Comparison of ENCODE assay signal across 18 cellular contexts in the genomic region with DNA sequence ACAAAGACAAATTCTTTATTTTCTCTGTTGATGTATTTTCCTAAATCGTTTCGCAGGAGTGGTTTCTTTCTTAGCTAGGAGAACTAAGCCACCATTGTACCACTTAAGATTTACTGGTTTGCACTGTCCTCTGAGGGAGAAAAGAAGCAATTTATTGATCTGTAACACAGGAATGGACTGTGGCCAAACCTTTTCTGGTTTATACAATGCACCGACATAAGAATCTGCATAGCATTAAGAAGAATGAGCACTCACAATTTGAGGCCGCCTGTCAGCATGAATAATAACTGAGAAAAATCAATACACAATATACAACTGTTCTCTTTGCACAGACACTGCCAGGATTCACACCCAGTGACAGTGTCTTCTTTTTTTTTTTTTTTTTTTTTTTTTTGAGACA.
DNase-seq lines count a peak whose midpoint lies in the region; ATAC-seq and TF ChIP-seq lines count a peak whose summit lies in the region.
"Had no signal": no experiment of that assay in that cellular context is flagged by ENCODE, and none has a peak within 500 bp of the region (broad histone marks: within the 10 kb centered on the region; RNA-seq: fewer than 3 reads in every experiment).

No MANE protein-coding gene starts in this region.

- WGBS in mammary epithelial cell (ENCODE audit: low coverage, missing lambda C conversion rate): 74% methylated on average over 4 of the region's 4 CpGs

- H3K79me2 ChIP-seq in mammary epithelial cell (ENCODE audit: insufficient read depth, low read length) (peaks cover 13% of the 10 kb centered on the region), osteoblast (ENCODE audit: insufficient read depth, low read length) (no peaks in the 10 kb centered on the region)

- intact Hi-C loops in mammary epithelial cell (cut with micrococcal nuclease) (no loop called here), MCF 10A (cut with micrococcal nuclease) (no loop called here), vagina (cut with DNase I) (no loop called here)

- H3K4me3 Mint-ChIP-seq in MCF 10A (ENCODE audit: unreplicated experiment): no peak overlapping the region

- H3K4me2 ChIP-seq in mammary epithelial cell (ENCODE audit: insufficient read depth, low read depth, low read length) (no peak overlapping the region), osteoblast (ENCODE audit: insufficient read depth, low read length) (no peak overlapping the region)

- H3K4me1 Mint-ChIP-seq in MCF 10A (ENCODE audit: insufficient read depth, unreplicated experiment): peaks cover 29% of the 10 kb centered on the region

- H3K27me3 Mint-ChIP-seq in MCF 10A (ENCODE audit: insufficient read depth, unreplicated experiment): no peaks in the 10 kb centered on the region

- H3K4me1 ChIP-seq in mammary epithelial cell (ENCODE audit: insufficient read depth, low read length) (peaks cover 55% of the 10 kb centered on the region), vagina (peaks cover 54% of the 10 kb centered on the region), osteoblast (ENCODE audit: insufficient read depth, low read length) (peaks cover 4% of the 10 kb centered on the region)
- H3K4me1 ChIP-seq: SJCRH30 had no signal

- peaks cover 8% of the 10 kb centered on the region for H3K36me3 Mint-ChIP-seq in MCF 10A (ENCODE audit: insufficient read depth, unreplicated experiment)

- POLR2A ChIA-PET in MCF 10A (lab: Yijun Ruan, JAX): interaction anchor here (0.7 to 5.9 kb wide), 8 partner anchors 9 to 89 kb away, joined by 3 to 79 read pairs (median 4); no protein-coding TSS in a partner anchor

- peaks cover 22% of the 10 kb centered on the region for H3K9me3 Mint-ChIP-seq in MCF 10A (ENCODE audit: unreplicated experiment)

- H3K9me3 ChIP-seq in mammary epithelial cell (replicated peaks; ENCODE audit: insufficient read depth, low read length) (no peaks in the 10 kb centered on the region), vagina (no peaks in the 10 kb centered on the region), osteoblast (ENCODE audit: low read depth, low read length) (no peaks in the 10 kb centered on the region)
- H3K9me3 ChIP-seq: SJCRH30 had no signal

- DNase-seq in mammary epithelial cell: no peak
- no peak for DNase-seq in MCF 10A (ENCODE audit: unreplicated experiment)
- DNase-seq in caudate nucleus (lab: John Stamatoyannopoulos, UW): peak in 1 of 61 donors; percentile 28
- DNase-seq in medulla oblongata (ENCODE audit: extremely low spot score): peak; percentile 42
- no peak for DNase-seq in vagina (ENCODE audit: extremely low spot score in 2 of 2)
- no peak for DNase-seq in DMS 273 (lab: John Stamatoyannopoulos, UW; ENCODE audit: unreplicated experiment)
- DNase-seq in osteoblast (ENCODE audit: insufficient read length, low spot score, missing footprints): no peak
- DNase-seq: AML-193, COR-L47, H7, NCI-H1105, NCI-H2081, NCI-H510A, NCI-H774, RPMI8226, SJCRH30 had no signal

- H2AFZ ChIP-seq in mammary epithelial cell (ENCODE audit: low read depth, low read length) (no peak overlapping the region), osteoblast (ENCODE audit: low read length) (no peak overlapping the region)

- ATAC-seq in GM18520 (IDR thresholded peaks at IDR 0.05; ENCODE audit: unreplicated experiment): no peak

- no peaks in the 10 kb centered on the region for H3K27me3 ChIP-seq in mammary epithelial cell (ENCODE audit: insufficient read depth, low read length)
- H3K27me3 ChIP-seq in vagina: no peaks in the 10 kb centered on the region
- H3K27me3 ChIP-seq in osteoblast (ENCODE audit: insufficient read depth, low read length): no peaks in the 10 kb centered on the region
- H3K27me3 ChIP-seq: SJCRH30 had no signal

- in situ Hi-C loops in mammary epithelial cell (cut with MboI; ENCODE audit: low sequenced_read_pairs in 2 of 2): no loop called here

- BruUV-seq in mammary epithelial cell (replicated peaks; lab: Mats Ljungman, UMichigan) (no TSS peak), MCF 10A (replicated peaks; lab: Mats Ljungman, UMichigan) (no TSS peak)

- no peak for TF ChIP-seq CTCF in mammary epithelial cell (conservative IDR thresholded peaks at IDR 0.05 in 1 of 2, IDR thresholded peaks at IDR 0.05 in 1 of 2; ENCODE audit: extremely low read depth in 1 of 2, insufficient read depth in 1 of 2, low read depth in 1 of 2, low read length in 2 of 2)
- no peak for TF ChIP-seq CTCF in MCF 10A (IDR thresholded peaks at IDR 0.05; ENCODE audit: unreplicated experiment)
- TF ChIP-seq CTCF in vagina (IDR thresholded peaks at IDR 0.05): no peak
- TF ChIP-seq CTCF in osteoblast (IDR thresholded peaks at IDR 0.05; ENCODE audit: extremely low read depth, low read depth, low read length): no peak

- no peaks in the 10 kb centered on the region for H3K36me3 ChIP-seq in mammary epithelial cell (ENCODE audit: insufficient read depth, low read length)
- H3K36me3 ChIP-seq in vagina: no peaks in the 10 kb centered on the region
- H3K36me3 ChIP-seq in osteoblast (ENCODE audit: insufficient read depth, low read length): no peaks in the 10 kb centered on the region
- H3K36me3 ChIP-seq: SJCRH30 had no signal

- no peak overlapping the region for H3K9ac ChIP-seq in mammary epithelial cell (ENCODE audit: insufficient read depth, low read length)

- dilution Hi-C loops in mammary epithelial cell (cut with HindIII; ENCODE audit: low sequenced_read_pairs): no loop called here

- no peak overlapping the region for H3K27ac Mint-ChIP-seq in MCF 10A (ENCODE audit: low read depth, unreplicated experiment)

- no peak overlapping the region for H3K4me3 ChIP-seq in mammary epithelial cell (replicated peaks in 1 of 3; ENCODE audit: insufficient read depth in 1 of 3, low read depth in 2 of 3, low read length in 3 of 3)
- H3K4me3 ChIP-seq in vagina: no peak overlapping the region
- no peak overlapping the region for H3K4me3 ChIP-seq in osteoblast (ENCODE audit: insufficient read depth, low read length)
- H3K4me3 ChIP-seq: SJCRH30 had no signal

- no peaks in the 10 kb centered on the region for H4K20me1 ChIP-seq in mammary epithelial cell (ENCODE audit: insufficient read depth, low read length)
- no peaks in the 10 kb centered on the region for H4K20me1 ChIP-seq in osteoblast (ENCODE audit: insufficient read depth, low read length)

- no peak for TF ChIP-seq POLR2A in vagina (IDR thresholded peaks at IDR 0.05)

- CTCF ChIA-PET in mammary epithelial cell (lab: Charles Lee; ENCODE audit: low non-redundant PET) (interaction anchor here (1.0 kb wide), 1 partner anchor 11 kb away, joined by 3 read pairs; no protein-coding TSS in a partner anchor), MCF 10A (lab: Yijun Ruan, JAX) (interaction anchor here (0.6 to 1.4 kb wide), 3 partner anchors 13 to 103 kb away, joined by 3 read pairs; no protein-coding TSS in a partner anchor)

- H3K27ac ChIP-seq in mammary epithelial cell (ENCODE audit: insufficient read depth, low read depth, low read length) (peak overlapping the region; percentile 96), caudate nucleus (ENCODE audit: low read depth, low read length) (peak overlapping the region; percentile 94), vagina (peak overlapping the region; percentile 66), osteoblast (ENCODE audit: low read depth, low read length) (no peak overlapping the region)
- H3K27ac ChIP-seq: 22Rv1, SJCRH30 had no signal
